In the genomic region with DNA sequence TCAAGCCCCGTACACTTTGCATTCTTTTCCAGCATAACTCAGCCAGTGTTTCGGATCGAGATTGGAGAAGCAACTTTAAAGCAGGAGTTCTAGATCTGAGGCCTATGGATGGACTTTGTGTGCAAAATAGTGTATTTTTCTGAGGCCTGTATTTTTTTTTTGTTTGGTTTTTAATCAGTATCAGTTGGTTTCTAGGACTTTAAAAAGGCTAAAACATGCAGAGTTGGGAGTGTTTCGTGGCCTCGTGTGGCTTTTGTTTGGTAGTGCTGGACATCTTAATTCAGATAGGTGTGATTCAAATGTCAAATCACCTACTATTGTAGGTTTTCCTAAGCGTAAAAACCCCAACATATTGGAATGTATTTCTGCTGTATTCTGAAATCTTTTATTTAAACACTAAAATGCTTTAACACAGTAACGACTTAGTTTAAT, we compare ENCODE assay signal across 8 cellular contexts. TPM values are rescaled to one million over a fixed set of nuclear protein-coding genes. Genes with fewer than 3 reads are reported as not detected.
DNase-seq lines count a peak whose midpoint lies in the region; ATAC-seq lines count a peak whose summit lies in the region.

No MANE protein-coding gene starts in this region.

- peaks cover 8% of the 10 kb centered on the region for H3K36me3 Mint-ChIP-seq in natural killer cell treated with Interleukin-12 subunit alpha and Interleukin-12 subunit beta and Interleukin-15 and Interleukin-18, amount 100 ng/mL, for 72 hours

- H3K9me3 ChIP-seq in MG63: peaks cover 5% of the 10 kb centered on the region

- DNase-seq in NCI-H82 (lab: John Stamatoyannopoulos, UW) (peak; percentile 32), NCI-H82 treated with DMSO at 0.1 percent for 48 hours (lab: John Stamatoyannopoulos, UW; ENCODE audit: unreplicated experiment) (no peak), MG63 (no peak), anterior cingulate cortex (lab: John Stamatoyannopoulos, UW) (no peak), UCSD-AML1 (lab: John Stamatoyannopoulos, UW; ENCODE audit: unreplicated experiment) (no peak)
- DNase-seq in natural killer cell treated with Interleukin-12 subunit alpha and Interleukin-12 subunit beta and Interleukin-15 and Interleukin-18, amount 100 ng/mL, for 72 hours (ENCODE audit: low spot score): no peak

- peak overlapping the region; percentile 97 for H3K4me3 Mint-ChIP-seq in natural killer cell treated with Interleukin-12 subunit alpha and Interleukin-12 subunit beta and Interleukin-15 and Interleukin-18, amount 100 ng/mL, for 72 hours

- H3K27ac Mint-ChIP-seq in natural killer cell treated with Interleukin-12 subunit alpha and Interleukin-12 subunit beta and Interleukin-15 and Interleukin-18, amount 100 ng/mL, for 72 hours: peak overlapping the region; percentile 85 to 98

- no peaks in the 10 kb centered on the region for H3K27me3 Mint-ChIP-seq in natural killer cell treated with Interleukin-12 subunit alpha and Interleukin-12 subunit beta and Interleukin-15 and Interleukin-18, amount 100 ng/mL, for 72 hours

- H3K9me3 Mint-ChIP-seq in natural killer cell treated with Interleukin-12 subunit alpha and Interleukin-12 subunit beta and Interleukin-15 and Interleukin-18, amount 100 ng/mL, for 72 hours: no peaks in the 10 kb centered on the region

- H3K4me1 Mint-ChIP-seq in natural killer cell treated with Interleukin-12 subunit alpha and Interleukin-12 subunit beta and Interleukin-15 and Interleukin-18, amount 100 ng/mL, for 72 hours (ENCODE audit: low read depth in 2 of 2): peaks cover 24 to 27% of the 10 kb centered on the region in 2 donors

- H3K4me3 ChIP-seq in MG63: peak overlapping the region; percentile 78

- peaks cover 24% of the 10 kb centered on the region for H3K36me3 ChIP-seq in MG63

- peak overlapping the region; percentile 91 for H3K27ac ChIP-seq in cingulate gyrus (ENCODE audit: low read depth, low read length)

- ATAC-seq in natural killer cell treated with Interleukin-12 subunit alpha and Interleukin-12 subunit beta and Interleukin-15 and Interleukin-18, amount 100 ng/mL, for 72 hours: no peak
- ATAC-seq in GM19452 (IDR thresholded peaks at IDR 0.05; ENCODE audit: unreplicated experiment): no peak

- H3K27me3 ChIP-seq in MG63: no peaks in the 10 kb centered on the region

RNA-seq across cellular contexts. Expression of a gene that starts 0.3 kb away (rescaled TPM):
- total RNA-seq in MG63 (2014; rRNA removed; shearing (Covaris generic); ENCODE audit: low replicate concordance): 2.4 and 9.4 TPM in 2 replicates
- 10 to 100 TPM; 12.6 to 18.5 TPM for total RNA-seq in natural killer cell treated with Interleukin-12 subunit alpha and Interleukin-12 subunit beta and Interleukin-15 and Interleukin-18, amount 100 ng/mL, for 72 hours

RNA-seq across cellular contexts. Expression of a gene that starts 0.8 kb away (rescaled TPM):
- 36.1 and 46.2 TPM in 2 replicates for total RNA-seq in MG63 (2014; rRNA removed; shearing (Covaris generic); ENCODE audit: low replicate concordance)
- total RNA-seq in natural killer cell treated with Interleukin-12 subunit alpha and Interleukin-12 subunit beta and Interleukin-15 and Interleukin-18, amount 100 ng/mL, for 72 hours: 10 to 100 TPM; 15.9 to 25.8 TPM

RNA-seq across cellular contexts. Expression of a gene that starts 47.3 kb away (rescaled TPM):
- 6.6 and 9.0 TPM in 2 replicates for total RNA-seq in MG63 (2014; rRNA removed; shearing (Covaris generic); ENCODE audit: low replicate concordance)
- total RNA-seq in natural killer cell treated with Interleukin-12 subunit alpha and Interleukin-12 subunit beta and Interleukin-15 and Interleukin-18, amount 100 ng/mL, for 72 hours: 1 to 10 TPM; 1.8 to 4.7 TPM
